28 cellular contexts compared by ENCODE assay signal in genomic region chr20:52064936-52065335, GRCh38.
"Had no signal": no experiment of that assay in that cellular context is flagged by ENCODE, and none has a peak within 500 bp of the region (broad histone marks: within the 10 kb centered on the region; RNA-seq: fewer than 3 reads in every experiment).

No MANE protein-coding gene starts in this region.

- H3K27ac Mint-ChIP-seq: stimulated activated effector memory CD8-positive, alpha-beta T cell treated with anti-CD3 and anti-CD28 coated beads, Interleukin-12 subunit alpha, Interleukin-12 subunit beta, amount 100 ng/mL, for 72 hours; stimulated activated memory B cell treated with anti-CD40 and anti-IgM and Interleukin-4, amounts not matched to agents 10 μg/mL and 1 μg/mL and 100 μg/mL, for 72 hours; stimulated activated naive B cell treated with anti-CD40 and anti-IgM and Interleukin-4, amounts not matched to agents 10 μg/mL and 1 μg/mL and 100 μg/mL, for 72 hours; stimulated activated naive CD8-positive, alpha-beta T cell treated with anti-CD3 and anti-CD28 coated beads, Interleukin-15, amount 100 ng/mL, for 72 hours; stimulated activated naive CD8-positive, alpha-beta T cell treated with anti-CD3 and anti-CD28 coated beads, Interleukin-15, Interleukin-2, amounts not matched to agents 100 ng/mL and 50 ng/mL, for 24 hours; type B pancreatic cell had no signal

- H3K27me3 Mint-ChIP-seq: stimulated activated memory B cell treated with anti-CD40 and anti-IgM and Interleukin-4, amounts not matched to agents 10 μg/mL and 1 μg/mL and 100 μg/mL, for 72 hours; stimulated activated naive B cell treated with anti-CD40 and anti-IgM and Interleukin-4, amounts not matched to agents 10 μg/mL and 1 μg/mL and 100 μg/mL, for 72 hours; stimulated activated naive CD8-positive, alpha-beta T cell treated with anti-CD3 and anti-CD28 coated beads, Interleukin-15, amount 100 ng/mL, for 72 hours; stimulated activated naive CD8-positive, alpha-beta T cell treated with anti-CD3 and anti-CD28 coated beads, Interleukin-15, Interleukin-2, amounts not matched to agents 100 ng/mL and 50 ng/mL, for 24 hours; type B pancreatic cell had no signal

- H3K9me3 Mint-ChIP-seq: stimulated activated effector memory CD8-positive, alpha-beta T cell treated with anti-CD3 and anti-CD28 coated beads, Interleukin-12 subunit alpha, Interleukin-12 subunit beta, amount 100 ng/mL, for 72 hours; stimulated activated naive B cell treated with anti-CD40 and anti-IgM and Interleukin-4, amounts not matched to agents 10 μg/mL and 1 μg/mL and 100 μg/mL, for 72 hours; stimulated activated naive CD8-positive, alpha-beta T cell treated with anti-CD3 and anti-CD28 coated beads, Interleukin-15, amount 100 ng/mL, for 72 hours; stimulated activated naive CD8-positive, alpha-beta T cell treated with anti-CD3 and anti-CD28 coated beads, Interleukin-15, Interleukin-2, amounts not matched to agents 100 ng/mL and 50 ng/mL, for 24 hours; type B pancreatic cell had no signal

- H3K27me3 ChIP-seq: stomach, suprapubic skin, thyroid gland, tibial artery, tibial nerve, transverse colon, upper lobe of left lung, upper lobe of right lung, uterus, vagina had no signal

- FAIRE-seq: urothelium cell line had no signal

- H3K4me1 ChIP-seq: stomach, suprapubic skin, thyroid gland, tibial artery, tibial nerve, upper lobe of left lung, upper lobe of right lung, uterus, vagina had no signal

- H3K36me3 ChIP-seq: stomach, suprapubic skin, thoracic aorta, thyroid gland, tibial artery, tibial nerve, transverse colon, upper lobe of left lung, upper lobe of right lung, uterus, vagina had no signal

- H3K9me3 ChIP-seq: stomach, suprapubic skin, thoracic aorta, thyroid gland, tibial artery, transverse colon, upper lobe of left lung, upper lobe of right lung, uterus, vagina had no signal

- H3K4me3 ChIP-seq: stomach, suprapubic skin, thoracic aorta, thyroid gland, tibial artery, tibial nerve, transverse colon, upper lobe of left lung, upper lobe of right lung, uterus, vagina had no signal

- H3K27ac ChIP-seq: stomach, suprapubic skin, thoracic aorta, thyroid gland, tibial artery, tibial nerve, transverse colon, upper lobe of left lung, upper lobe of right lung, uterus, vagina had no signal

- ATAC-seq: stimulated activated effector memory CD8-positive, alpha-beta T cell treated with anti-CD3 and anti-CD28 coated beads, Interleukin-12 subunit alpha, Interleukin-12 subunit beta, amount 100 ng/mL, for 72 hours; stimulated activated memory B cell treated with anti-CD40 and anti-IgM and Interleukin-4, amounts not matched to agents 10 μg/mL and 1 μg/mL and 100 μg/mL, for 72 hours; stimulated activated naive B cell treated with anti-CD40 and anti-IgM and Interleukin-4, amounts not matched to agents 10 μg/mL and 1 μg/mL and 100 μg/mL, for 72 hours; stimulated activated naive CD8-positive, alpha-beta T cell treated with anti-CD3 and anti-CD28 coated beads, Interleukin-15, amount 100 ng/mL, for 72 hours; stimulated activated naive CD8-positive, alpha-beta T cell treated with anti-CD3 and anti-CD28 coated beads, Interleukin-15, Interleukin-2, amounts not matched to agents 100 U/mL and 50 U/mL, for 24 hours; upper lobe of right lung had no signal

- H3K36me3 Mint-ChIP-seq: stimulated activated effector memory CD8-positive, alpha-beta T cell treated with anti-CD3 and anti-CD28 coated beads, Interleukin-12 subunit alpha, Interleukin-12 subunit beta, amount 100 ng/mL, for 72 hours; stimulated activated naive B cell treated with anti-CD40 and anti-IgM and Interleukin-4, amounts not matched to agents 10 μg/mL and 1 μg/mL and 100 μg/mL, for 72 hours; type B pancreatic cell had no signal

- H3K4me3 Mint-ChIP-seq: stimulated activated effector memory CD8-positive, alpha-beta T cell treated with anti-CD3 and anti-CD28 coated beads, Interleukin-12 subunit alpha, Interleukin-12 subunit beta, amount 100 ng/mL, for 72 hours; stimulated activated memory B cell treated with anti-CD40 and anti-IgM and Interleukin-4, amounts not matched to agents 10 μg/mL and 1 μg/mL and 100 μg/mL, for 72 hours; stimulated activated naive B cell treated with anti-CD40 and anti-IgM and Interleukin-4, amounts not matched to agents 10 μg/mL and 1 μg/mL and 100 μg/mL, for 72 hours; stimulated activated naive CD8-positive, alpha-beta T cell treated with anti-CD3 and anti-CD28 coated beads, Interleukin-15, amount 100 ng/mL, for 72 hours; stimulated activated naive CD8-positive, alpha-beta T cell treated with anti-CD3 and anti-CD28 coated beads, Interleukin-15, Interleukin-2, amounts not matched to agents 100 ng/mL and 50 ng/mL, for 24 hours; type B pancreatic cell had no signal

- DNase-seq: stimulated activated CD4-positive, alpha-beta T cell treated with anti-CD3 and anti-CD28 coated beads, Interleukin-2, amount 100 ng/mL, for 48 hours; stimulated activated CD4-positive, alpha-beta T cell treated with anti-CD3 and anti-CD28 coated beads, Interleukin-4, amount 100 ng/mL, for 1 hour; stimulated activated CD4-positive, alpha-beta T cell treated with anti-CD3 and anti-CD28 coated beads, Interleukin-4, amount 100 ng/mL, for 24 hours; stimulated activated CD4-positive, alpha-beta T cell treated with anti-CD3 and anti-CD28 coated beads, Interleukin-4, amount 100 ng/mL, for 4 hours; stimulated activated CD8-positive, alpha-beta memory T cell treated with anti-CD3 and anti-CD28 coated beads, Interleukin-4, amount 100 ng/mL, for 48 hours; stimulated activated naive B cell treated with anti-CD40 and anti-IgM and Interleukin-4, amounts not matched to agents 10 μg/mL and 1 μg/mL and 100 μg/mL, for 72 hours; stimulated activated naive CD4-positive, alpha-beta T cell; stimulated activated naive CD4-positive, alpha-beta T cell treated with Interleukin-2 at 50 U/mL for 16 hours; stimulated activated naive CD8-positive, alpha-beta T cell treated with anti-CD3 and anti-CD28 coated beads, Interleukin-15, amount 100 ng/mL, for 72 hours; stimulated activated naive CD8-positive, alpha-beta T cell treated with anti-CD3 and anti-CD28 coated beads, Interleukin-15, Interleukin-2, amounts not matched to agents 100 U/mL and 50 U/mL, for 24 hours; stomach; substantia nigra; thyroid gland; tibial artery; transverse colon; trophoblast cell; upper lobe of left lung; upper lobe of right lung; uterus had no signal

- H3K4me1 Mint-ChIP-seq: stimulated activated effector memory CD8-positive, alpha-beta T cell treated with anti-CD3 and anti-CD28 coated beads, Interleukin-12 subunit alpha, Interleukin-12 subunit beta, amount 100 ng/mL, for 72 hours; stimulated activated memory B cell treated with anti-CD40 and anti-IgM and Interleukin-4, amounts not matched to agents 10 μg/mL and 1 μg/mL and 100 μg/mL, for 72 hours; stimulated activated naive B cell treated with anti-CD40 and anti-IgM and Interleukin-4, amounts not matched to agents 10 μg/mL and 1 μg/mL and 100 μg/mL, for 72 hours; stimulated activated naive CD8-positive, alpha-beta T cell treated with anti-CD3 and anti-CD28 coated beads, Interleukin-15, amount 100 ng/mL, for 72 hours had no signal
